In the genomic region with DNA sequence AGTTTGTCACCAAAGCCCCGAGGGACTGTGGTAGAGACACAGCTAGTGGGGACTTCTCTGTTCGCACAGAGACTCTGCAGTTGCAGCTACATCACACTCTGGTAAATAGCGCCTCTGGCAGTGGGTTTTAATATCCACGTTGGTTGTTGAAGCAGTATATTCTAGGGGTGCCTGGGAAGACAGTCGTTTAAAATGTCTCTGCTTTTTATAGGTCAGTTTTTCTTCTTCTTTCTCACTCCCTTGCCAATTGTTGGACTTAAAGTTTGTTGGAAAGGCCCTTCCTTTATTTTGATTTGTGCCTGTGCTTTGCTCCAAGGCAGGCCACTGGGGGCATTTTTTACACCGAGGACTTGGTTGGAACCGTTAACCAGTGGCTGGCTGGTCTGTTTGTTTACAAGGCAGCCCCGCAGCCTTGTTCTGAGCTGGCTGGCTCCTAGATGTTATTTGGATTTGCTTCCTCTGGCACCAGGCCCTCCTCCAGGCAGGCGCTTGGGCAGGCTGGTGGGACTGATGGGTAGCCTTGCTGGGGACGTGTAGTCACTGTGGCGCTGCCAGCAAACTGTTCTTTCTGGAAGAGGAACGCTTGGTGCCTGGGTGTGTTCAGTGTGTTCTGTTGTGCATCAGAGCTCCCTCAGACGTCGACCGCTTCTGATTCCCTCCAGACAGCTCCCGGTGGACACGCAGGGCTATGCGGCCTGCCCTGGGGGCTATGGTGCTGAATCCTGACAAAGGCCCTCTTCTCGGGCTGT, we compare ENCODE assay signal across 8 cellular contexts.
A peak's percentile ranks its signal among the peaks of the same experiment; 100 is the strongest.
DNase-seq lines count a peak whose midpoint lies in the region; ATAC-seq and TF ChIP-seq lines count a peak whose summit lies in the region.

No MANE protein-coding gene starts in this region.

- H3K4me1 ChIP-seq in thoracic aorta (ENCODE audit: control insufficient read depth in 1 of 2, low read depth in 2 of 2), result peaks cover 6 to 29% of the 10 kb centered on the region in 2 donors

- H3K4me3 ChIP-seq in thoracic aorta, result peak overlapping the region; percentile 10

- H3K27me3 ChIP-seq in thoracic aorta (replicated peaks; ENCODE audit: insufficient read depth), result no peaks in the 10 kb centered on the region

- H3K36me3 ChIP-seq in thoracic aorta, result no peaks in the 10 kb centered on the region

- no peaks in the 10 kb centered on the region for H3K9me3 Mint-ChIP-seq in activated CD8-positive, alpha-beta memory T cell treated with anti-CD3 and anti-CD28 coated beads, Interleukin-2, amount 10 ng/mL, durations not matched to agents 7 days and 5 days (ENCODE audit: low read depth)
- H3K9me3 Mint-ChIP-seq in WTC11, result no peaks in the 10 kb centered on the region

- no peaks in the 10 kb centered on the region for H3K27me3 Mint-ChIP-seq in activated CD8-positive, alpha-beta memory T cell treated with anti-CD3 and anti-CD28 coated beads, Interleukin-2, amount 10 ng/mL, durations not matched to agents 7 days and 5 days
- H3K27me3 Mint-ChIP-seq in WTC11 (ENCODE audit: low read depth), result no peaks in the 10 kb centered on the region

- POLR2A ChIA-PET in WTC11 (lab: Charles Lee), result no interaction called here

- CTCF ChIA-PET in activated CD8-positive, alpha-beta memory T cell treated with anti-CD3 and anti-CD28 coated beads, Interleukin-2, amount 10 ng/mL, durations not matched to agents 7 days and 5 days (lab: Charles Lee), result interaction anchor here (0.9 to 1.9 kb wide), 6 partner anchors 9 to 93 kb away, joined by 3 to 6 read pairs (median 4); no protein-coding TSS in a partner anchor
- CTCF ChIA-PET in WTC11 (lab: Charles Lee), result interaction anchor here (0.7 to 1.5 kb wide), 10 partner anchors 10 to 346 kb away, joined by 3 to 8 read pairs (median 4); no protein-coding TSS in a partner anchor

- ATAC-seq in activated CD8-positive, alpha-beta memory T cell treated with anti-CD3 and anti-CD28 coated beads, Interleukin-2, amount 10 ng/mL, durations not matched to agents 7 days and 5 days, result no peak
- ATAC-seq in WTC11 (peak; percentile 67), thoracic aorta (ENCODE audit: insufficient number of reproducible peaks, low FRiP score, low read depth) (no peak), HG03571 (IDR thresholded peaks at IDR 0.05; ENCODE audit: unreplicated experiment) (no peak), HG02678 (IDR thresholded peaks at IDR 0.05; ENCODE audit: unreplicated experiment) (no peak), HG03469 (IDR thresholded peaks at IDR 0.05; ENCODE audit: unreplicated experiment) (no peak)

- no peak for DNase-seq in activated CD8-positive, alpha-beta memory T cell treated with anti-CD3 and anti-CD28 coated beads, Interleukin-2, amount 10 ng/mL, durations not matched to agents 7 days and 5 days
- no peak for DNase-seq in activated CD8-positive, alpha-beta memory T cell treated with anti-CD3 and anti-CD28 coated beads, Interleukin-2, amount 50 U/mL, for 4 hours
- DNase-seq in WTC11 (ENCODE audit: low spot score), result no peak
- DNase-seq in hepatic stellate cell (ENCODE audit: low spot score), result peak; percentile 65
- peak; percentile 47 for DNase-seq in thoracic aorta (ENCODE audit: low spot score)

- peaks cover 34% of the 10 kb centered on the region for H3K36me3 Mint-ChIP-seq in activated CD8-positive, alpha-beta memory T cell treated with anti-CD3 and anti-CD28 coated beads, Interleukin-2, amount 10 ng/mL, durations not matched to agents 7 days and 5 days
- peaks cover 4% of the 10 kb centered on the region for H3K36me3 Mint-ChIP-seq in WTC11

- H3K27ac ChIP-seq in thoracic aorta, result peak overlapping the region; percentile 54 to 62

- H3K4me3 Mint-ChIP-seq in activated CD8-positive, alpha-beta memory T cell treated with anti-CD3 and anti-CD28 coated beads, Interleukin-2, amount 10 ng/mL, durations not matched to agents 7 days and 5 days, result no peak overlapping the region
- no peak overlapping the region for H3K4me3 Mint-ChIP-seq in WTC11

- H3K9me3 ChIP-seq in thoracic aorta, result no peaks in the 10 kb centered on the region

- TF ChIP-seq CTCF in WTC11 (IDR thresholded peaks at IDR 0.05) (no peak), thoracic aorta (IDR thresholded peaks at IDR 0.05) (peak; percentile 29)

- peaks cover 55% of the 10 kb centered on the region for H3K4me1 Mint-ChIP-seq in activated CD8-positive, alpha-beta memory T cell treated with anti-CD3 and anti-CD28 coated beads, Interleukin-2, amount 10 ng/mL, durations not matched to agents 7 days and 5 days
- peaks cover 24% of the 10 kb centered on the region for H3K4me1 Mint-ChIP-seq in WTC11

- H3K27ac Mint-ChIP-seq in activated CD8-positive, alpha-beta memory T cell treated with anti-CD3 and anti-CD28 coated beads, Interleukin-2, amount 10 ng/mL, durations not matched to agents 7 days and 5 days, result peak overlapping the region; percentile 39
- H3K27ac Mint-ChIP-seq in WTC11, result peak overlapping the region; percentile 86

TF ChIP-seq in WTC11, 78 proteins besides CTCF, POLR2A, EP300 and RAD21 (continues in another document):
- TF ChIP-seq, protein P1, sequence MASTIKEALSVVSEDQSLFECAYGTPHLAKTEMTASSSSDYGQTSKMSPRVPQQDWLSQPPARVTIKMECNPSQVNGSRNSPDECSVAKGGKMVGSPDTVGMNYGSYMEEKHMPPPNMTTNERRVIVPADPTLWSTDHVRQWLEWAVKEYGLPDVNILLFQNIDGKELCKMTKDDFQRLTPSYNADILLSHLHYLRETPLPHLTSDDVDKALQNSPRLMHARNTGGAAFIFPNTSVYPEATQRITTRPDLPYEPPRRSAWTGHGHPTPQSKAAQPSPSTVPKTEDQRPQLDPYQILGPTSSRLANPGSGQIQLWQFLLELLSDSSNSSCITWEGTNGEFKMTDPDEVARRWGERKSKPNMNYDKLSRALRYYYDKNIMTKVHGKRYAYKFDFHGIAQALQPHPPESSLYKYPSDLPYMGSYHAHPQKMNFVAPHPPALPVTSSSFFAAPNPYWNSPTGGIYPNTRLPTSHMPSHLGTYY (CRISPR knock-in tag; IDR thresholded peaks at IDR 0.05), result no peak
- TF ChIP-seq NR2C2 (CRISPR knock-in tag; IDR thresholded peaks at IDR 0.05) (no peak), RELA (CRISPR knock-in tag; IDR thresholded peaks at IDR 0.05; ENCODE audit: borderline replicate concordance) (no peak), SMAD3 (CRISPR knock-in tag; IDR thresholded peaks at IDR 0.05; ENCODE audit: borderline replicate concordance) (no peak), ESRRA (CRISPR knock-in tag; IDR thresholded peaks at IDR 0.05; ENCODE audit: borderline replicate concordance) (no peak), EMX1 (CRISPR knock-in tag; IDR thresholded peaks at IDR 0.05) (no peak), SP1 (CRISPR knock-in tag; conservative IDR thresholded peaks at IDR 0.05) (no peak)
- TF ChIP-seq, protein P2, sequence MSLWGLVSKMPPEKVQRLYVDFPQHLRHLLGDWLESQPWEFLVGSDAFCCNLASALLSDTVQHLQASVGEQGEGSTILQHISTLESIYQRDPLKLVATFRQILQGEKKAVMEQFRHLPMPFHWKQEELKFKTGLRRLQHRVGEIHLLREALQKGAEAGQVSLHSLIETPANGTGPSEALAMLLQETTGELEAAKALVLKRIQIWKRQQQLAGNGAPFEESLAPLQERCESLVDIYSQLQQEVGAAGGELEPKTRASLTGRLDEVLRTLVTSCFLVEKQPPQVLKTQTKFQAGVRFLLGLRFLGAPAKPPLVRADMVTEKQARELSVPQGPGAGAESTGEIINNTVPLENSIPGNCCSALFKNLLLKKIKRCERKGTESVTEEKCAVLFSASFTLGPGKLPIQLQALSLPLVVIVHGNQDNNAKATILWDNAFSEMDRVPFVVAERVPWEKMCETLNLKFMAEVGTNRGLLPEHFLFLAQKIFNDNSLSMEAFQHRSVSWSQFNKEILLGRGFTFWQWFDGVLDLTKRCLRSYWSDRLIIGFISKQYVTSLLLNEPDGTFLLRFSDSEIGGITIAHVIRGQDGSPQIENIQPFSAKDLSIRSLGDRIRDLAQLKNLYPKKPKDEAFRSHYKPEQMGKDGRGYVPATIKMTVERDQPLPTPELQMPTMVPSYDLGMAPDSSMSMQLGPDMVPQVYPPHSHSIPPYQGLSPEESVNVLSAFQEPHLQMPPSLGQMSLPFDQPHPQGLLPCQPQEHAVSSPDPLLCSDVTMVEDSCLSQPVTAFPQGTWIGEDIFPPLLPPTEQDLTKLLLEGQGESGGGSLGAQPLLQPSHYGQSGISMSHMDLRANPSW (CRISPR knock-in tag; conservative IDR thresholded peaks at IDR 0.05; ENCODE audit: low read depth), result no peak
- TF ChIP-seq, protein P3, sequence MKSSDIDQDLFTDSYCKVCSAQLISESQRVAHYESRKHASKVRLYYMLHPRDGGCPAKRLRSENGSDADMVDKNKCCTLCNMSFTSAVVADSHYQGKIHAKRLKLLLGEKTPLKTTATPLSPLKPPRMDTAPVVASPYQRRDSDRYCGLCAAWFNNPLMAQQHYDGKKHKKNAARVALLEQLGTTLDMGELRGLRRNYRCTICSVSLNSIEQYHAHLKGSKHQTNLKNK (CRISPR knock-in tag; IDR thresholded peaks at IDR 0.05), result no peak
- TF ChIP-seq, protein P4, sequence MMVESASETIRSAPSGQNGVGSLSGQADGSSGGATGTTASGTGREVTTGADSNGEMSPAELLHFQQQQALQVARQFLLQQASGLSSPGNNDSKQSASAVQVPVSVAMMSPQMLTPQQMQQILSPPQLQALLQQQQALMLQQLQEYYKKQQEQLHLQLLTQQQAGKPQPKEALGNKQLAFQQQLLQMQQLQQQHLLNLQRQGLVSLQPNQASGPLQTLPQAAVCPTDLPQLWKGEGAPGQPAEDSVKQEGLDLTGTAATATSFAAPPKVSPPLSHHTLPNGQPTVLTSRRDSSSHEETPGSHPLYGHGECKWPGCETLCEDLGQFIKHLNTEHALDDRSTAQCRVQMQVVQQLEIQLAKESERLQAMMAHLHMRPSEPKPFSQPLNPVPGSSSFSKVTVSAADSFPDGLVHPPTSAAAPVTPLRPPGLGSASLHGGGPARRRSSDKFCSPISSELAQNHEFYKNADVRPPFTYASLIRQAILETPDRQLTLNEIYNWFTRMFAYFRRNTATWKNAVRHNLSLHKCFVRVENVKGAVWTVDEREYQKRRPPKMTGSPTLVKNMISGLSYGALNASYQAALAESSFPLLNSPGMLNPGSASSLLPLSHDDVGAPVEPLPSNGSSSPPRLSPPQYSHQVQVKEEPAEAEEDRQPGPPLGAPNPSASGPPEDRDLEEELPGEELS (CRISPR knock-in tag; IDR thresholded peaks at IDR 0.05), result no peak
- TF ChIP-seq, protein P5, sequence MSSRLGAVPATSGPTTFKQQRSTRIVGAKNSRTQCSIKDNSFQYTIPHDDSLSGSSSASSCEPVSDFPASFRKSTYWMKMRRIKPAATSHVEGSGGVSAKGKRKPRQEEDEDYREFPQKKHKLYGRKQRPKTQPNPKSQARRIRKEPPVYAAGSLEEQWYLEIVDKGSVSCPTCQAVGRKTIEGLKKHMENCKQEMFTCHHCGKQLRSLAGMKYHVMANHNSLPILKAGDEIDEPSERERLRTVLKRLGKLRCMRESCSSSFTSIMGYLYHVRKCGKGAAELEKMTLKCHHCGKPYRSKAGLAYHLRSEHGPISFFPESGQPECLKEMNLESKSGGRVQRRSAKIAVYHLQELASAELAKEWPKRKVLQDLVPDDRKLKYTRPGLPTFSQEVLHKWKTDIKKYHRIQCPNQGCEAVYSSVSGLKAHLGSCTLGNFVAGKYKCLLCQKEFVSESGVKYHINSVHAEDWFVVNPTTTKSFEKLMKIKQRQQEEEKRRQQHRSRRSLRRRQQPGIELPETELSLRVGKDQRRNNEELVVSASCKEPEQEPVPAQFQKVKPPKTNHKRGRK (CRISPR knock-in tag; IDR thresholded peaks at IDR 0.05; ENCODE audit: borderline replicate concordance), result no peak

Comparison
In these comparisons a context has a peak if more than half of its experiments do, and no peak if none do; other contexts are left out.
1. DNase-seq: peak in hepatic stellate cell (single experiment) and thoracic aorta (single experiment); none in activated CD8-positive, alpha-beta memory T cell treated with anti-CD3 and anti-CD28 coated beads, Interleukin-2, amount 10 ng/mL, durations not matched to agents 7 days and 5 days (single experiment), activated CD8-positive, alpha-beta memory T cell treated with anti-CD3 and anti-CD28 coated beads, Interleukin-2, amount 50 U/mL, for 4 hours (single experiment) and WTC11 (single experiment).